In the genomic region with DNA sequence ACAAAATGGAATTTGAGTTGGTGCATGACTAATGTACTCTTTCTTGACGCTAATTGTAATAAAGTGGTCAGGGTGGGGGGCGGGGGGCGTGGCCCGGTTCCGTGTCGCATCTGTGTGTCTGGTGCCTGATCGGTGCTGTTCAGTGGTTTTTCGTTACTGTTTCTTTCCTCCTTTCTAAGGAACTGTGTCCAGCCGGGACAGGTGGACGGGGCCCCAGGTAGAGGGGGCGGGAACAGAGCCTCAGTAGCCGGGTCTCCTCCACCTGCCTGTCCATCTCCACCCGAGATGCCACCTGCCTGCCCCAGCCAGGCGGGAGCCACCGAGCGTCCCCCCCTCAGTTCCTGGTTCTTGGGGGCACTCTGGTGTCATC, we compare ENCODE assay signal across 19 cellular contexts. TPM values are rescaled to one million over a fixed set of nuclear protein-coding genes. Genes with fewer than 3 reads are reported as not detected.
DNase-seq lines count a peak whose midpoint lies in the region; ATAC-seq and TF ChIP-seq lines count a peak whose summit lies in the region.
"Had no signal": no experiment of that assay in that cellular context is flagged by ENCODE, and none has a peak within 500 bp of the region (broad histone marks: within the 10 kb centered on the region; RNA-seq: fewer than 3 reads in every experiment).

No MANE protein-coding gene starts in this region.

- peak overlapping the region; percentile 28 for H3K4me3 Mint-ChIP-seq in Calu3 (ENCODE audit: low read depth, unreplicated experiment)
- no peak overlapping the region for H3K4me3 Mint-ChIP-seq in central memory CD8-positive, alpha-beta T cell
- no peak overlapping the region for H3K4me3 Mint-ChIP-seq in CD4-positive, alpha-beta T cell
- H3K4me3 Mint-ChIP-seq: B cell; CD4-positive, alpha-beta memory T cell had no signal

- CTCF ChIA-PET in Calu3 (lab: Charles Lee), result interaction anchor here (2.1 kb wide), 1 partner anchor 108 kb away, joined by 19 read pairs; no protein-coding TSS in a partner anchor
- CTCF ChIA-PET in HEK293 (lab: Yijun Ruan, JAX), result interaction anchor here (0.9 to 2.2 kb wide), 2 partner anchors 19 to 107 kb away, joined by 5 to 10 read pairs; no protein-coding TSS in a partner anchor
- CTCF ChIA-PET in CD4-positive, alpha-beta T cell (lab: Charles Lee), result no interaction called here

- H3K36me3 ChIP-seq in BLaER1 (no peaks in the 10 kb centered on the region), HEK293 (ENCODE audit: control insufficient read depth in 2 of 2, insufficient read depth in 1 of 2, low read length in 2 of 2) (no peaks in the 10 kb centered on the region), SJCRH30 (no peaks in the 10 kb centered on the region)

- H3K4me1 ChIP-seq in BLaER1 (peaks cover 70% of the 10 kb centered on the region), HEK293 (ENCODE audit: control insufficient read depth, insufficient read depth, low read length) (no peaks in the 10 kb centered on the region), SJCRH30 (no peaks in the 10 kb centered on the region)

- H3K4me1 Mint-ChIP-seq in Calu3 (ENCODE audit: low read depth, unreplicated experiment), result peaks cover 22% of the 10 kb centered on the region
- no peaks in the 10 kb centered on the region for H3K4me1 Mint-ChIP-seq in central memory CD8-positive, alpha-beta T cell
- H3K4me1 Mint-ChIP-seq in CD4-positive, alpha-beta T cell (ENCODE audit: low read depth), result no peaks in the 10 kb centered on the region

- TF ChIP-seq CTCF in Calu3 (IDR thresholded peaks at IDR 0.05; ENCODE audit: unreplicated experiment), result no peak
- no peak for TF ChIP-seq CTCF in HEK293 (tag by site-specific recombination; IDR thresholded peaks at IDR 0.05)
- TF ChIP-seq CTCF in CD4-positive, alpha-beta T cell (IDR thresholded peaks at IDR 0.05), result no peak

- DNase-seq in Calu3 (no peak), amniotic stem cell (lab: John Stamatoyannopoulos, UW) (no peak), SJCRH30 (no peak)
- DNase-seq in central memory CD8-positive, alpha-beta T cell (ENCODE audit: low spot score in 2 of 2), result no peak
- no peak for DNase-seq in CD4-positive, alpha-beta T cell
- DNase-seq: DMS79 treated with DMSO at 0.1 percent for 48 hours, GF-D8, GM23248, Karpas-422, KBM-7 had no signal

- H3K9me3 Mint-ChIP-seq in Calu3 (ENCODE audit: low read depth, unreplicated experiment), result no peaks in the 10 kb centered on the region
- H3K9me3 Mint-ChIP-seq in central memory CD8-positive, alpha-beta T cell, result no peaks in the 10 kb centered on the region
- no peaks in the 10 kb centered on the region for H3K9me3 Mint-ChIP-seq in CD4-positive, alpha-beta T cell

- no peak overlapping the region for H3K27ac ChIP-seq in BLaER1
- H3K27ac ChIP-seq in HEK293 (ENCODE audit: extremely low read depth, low read depth, low read length), result no peak overlapping the region
- H3K27ac ChIP-seq in CD4-positive, alpha-beta T cell (ENCODE audit: low read depth, low read length), result no peak overlapping the region
- H3K27ac ChIP-seq in SJCRH30, result no peak overlapping the region
- H3K27ac ChIP-seq: C4-2B, GM23248, HL-60 had no signal

- BruUV-seq in Calu3 (replicated peaks; lab: Mats Ljungman, UMichigan), result no TSS peak

- peaks cover 22% of the 10 kb centered on the region for H4K20me1 ChIP-seq in BLaER1

- intact Hi-C loops in Calu3 (cut with micrococcal nuclease; ENCODE audit: unreplicated experiment), result no loop called here
- intact Hi-C loops in CD4-positive, alpha-beta T cell (cut with DNase I, micrococcal nuclease), result no loop called here

- H3K27me3 Mint-ChIP-seq in Calu3 (ENCODE audit: unreplicated experiment), result no peaks in the 10 kb centered on the region
- peaks cover 73% of the 10 kb centered on the region for H3K27me3 Mint-ChIP-seq in central memory CD8-positive, alpha-beta T cell
- H3K27me3 Mint-ChIP-seq in CD4-positive, alpha-beta T cell, result peaks cover 70% of the 10 kb centered on the region

- H3K36me3 Mint-ChIP-seq in Calu3 (ENCODE audit: insufficient read depth, unreplicated experiment), result peaks cover 41% of the 10 kb centered on the region
- peaks cover 3% of the 10 kb centered on the region for H3K36me3 Mint-ChIP-seq in central memory CD8-positive, alpha-beta T cell (ENCODE audit: insufficient read depth)
- no peaks in the 10 kb centered on the region for H3K36me3 Mint-ChIP-seq in CD4-positive, alpha-beta T cell (ENCODE audit: low read depth)
- H3K36me3 Mint-ChIP-seq: CD4-positive, alpha-beta memory T cell had no signal

- POLR2A ChIA-PET in HEK293 (lab: Yijun Ruan, JAX), result interaction anchor here (0.6 kb wide), 1 partner anchor 13 kb away, joined by 7 read pairs; no protein-coding TSS in a partner anchor
- POLR2A ChIA-PET in CD4-positive, alpha-beta T cell (lab: Charles Lee), result no interaction called here

- no peak for ATAC-seq in central memory CD8-positive, alpha-beta T cell (replicated peaks; ENCODE audit: extremely low read depth, poor library complexity, severe bottlenecking)
- no peak for ATAC-seq in CD4-positive, alpha-beta T cell (ENCODE audit: poor library complexity)
- no peak for ATAC-seq in HG02623 (IDR thresholded peaks at IDR 0.05; ENCODE audit: unreplicated experiment)

- peak overlapping the region; percentile 52 for H3K27ac Mint-ChIP-seq in Calu3 (ENCODE audit: unreplicated experiment)
- H3K27ac Mint-ChIP-seq in central memory CD8-positive, alpha-beta T cell (ENCODE audit: low read depth), result peak overlapping the region; percentile 56
- H3K27ac Mint-ChIP-seq in CD4-positive, alpha-beta T cell, result no peak overlapping the region
- H3K27ac Mint-ChIP-seq: B cell had no signal

- H3K4me2 ChIP-seq in BLaER1, result peak overlapping the region; percentile 85

- H3K4me3 ChIP-seq in BLaER1 (peak overlapping the region; percentile 47; the same call in 1 of the 2 replicates), HEK293 (ENCODE audit: low read depth, low read length) (no peak overlapping the region), SJCRH30 (no peak overlapping the region)
- H3K4me3 ChIP-seq: GM23248 had no signal

- peaks cover 84% of the 10 kb centered on the region for H3K27me3 ChIP-seq in BLaER1
- H3K27me3 ChIP-seq in CD4-positive, alpha-beta T cell (ENCODE audit: control insufficient read depth, insufficient read depth, low read length), result peaks cover 73% of the 10 kb centered on the region
- peaks cover 11% of the 10 kb centered on the region for H3K27me3 ChIP-seq in SJCRH30

- peaks cover 17% of the 10 kb centered on the region for H3K9me3 ChIP-seq in BLaER1
- no peaks in the 10 kb centered on the region for H3K9me3 ChIP-seq in HEK293 (ENCODE audit: control insufficient read depth, insufficient read depth, low read depth, low read length)
- H3K9me3 ChIP-seq in CD4-positive, alpha-beta T cell (ENCODE audit: control insufficient read depth, low read length), result peaks cover 9% of the 10 kb centered on the region
- peaks cover 3% of the 10 kb centered on the region; the same call in 1 of the 2 replicates for H3K9me3 ChIP-seq in SJCRH30 (replicated peaks)

- H3K9ac ChIP-seq in BLaER1, result no peak overlapping the region
- H3K9ac ChIP-seq: GM23248 had no signal

TF ChIP-seq in HEK293, 187 proteins besides CTCF, POLR2A, EP300 and RAD21:
- TF ChIP-seq KLF1 (tag by site-specific recombination; IDR thresholded peaks at IDR 0.05), result 0 out of 2 replicates have a peak, but pooled peaks have one; percentile 28
- TF ChIP-seq, protein P1, sequence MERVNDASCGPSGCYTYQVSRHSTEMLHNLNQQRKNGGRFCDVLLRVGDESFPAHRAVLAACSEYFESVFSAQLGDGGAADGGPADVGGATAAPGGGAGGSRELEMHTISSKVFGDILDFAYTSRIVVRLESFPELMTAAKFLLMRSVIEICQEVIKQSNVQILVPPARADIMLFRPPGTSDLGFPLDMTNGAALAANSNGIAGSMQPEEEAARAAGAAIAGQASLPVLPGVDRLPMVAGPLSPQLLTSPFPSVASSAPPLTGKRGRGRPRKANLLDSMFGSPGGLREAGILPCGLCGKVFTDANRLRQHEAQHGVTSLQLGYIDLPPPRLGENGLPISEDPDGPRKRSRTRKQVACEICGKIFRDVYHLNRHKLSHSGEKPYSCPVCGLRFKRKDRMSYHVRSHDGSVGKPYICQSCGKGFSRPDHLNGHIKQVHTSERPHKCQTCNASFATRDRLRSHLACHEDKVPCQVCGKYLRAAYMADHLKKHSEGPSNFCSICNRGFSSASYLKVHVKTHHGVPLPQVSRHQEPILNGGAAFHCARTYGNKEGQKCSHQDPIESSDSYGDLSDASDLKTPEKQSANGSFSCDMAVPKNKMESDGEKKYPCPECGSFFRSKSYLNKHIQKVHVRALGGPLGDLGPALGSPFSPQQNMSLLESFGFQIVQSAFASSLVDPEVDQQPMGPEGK (tag by site-specific recombination; IDR thresholded peaks at IDR 0.05), result no peak

RNA-seq across cellular contexts. Expression of a gene that starts 26.3 kb away (rescaled TPM):
- total RNA-seq in Calu3 (2022), result 20.0 and 25.7 TPM in 2 replicates
- total RNA-seq in CD4-positive, alpha-beta T cell, result not detected
- not detected in 2 replicates for total RNA-seq in SJCRH30 (2014; rRNA removed; shearing (Covaris generic))
- total RNA-seq: A172; B cell; CD4-positive, alpha-beta memory T cell; GM23248; HT1080 had no signal

RNA-seq across cellular contexts. Expression of a gene that starts 32.5 kb away (rescaled TPM):
- 5.9 and 6.7 TPM in 2 replicates for total RNA-seq in Calu3 (2022)
- 1 to 10 TPM; 2.5 to 3.2 TPM for total RNA-seq in CD4-positive, alpha-beta T cell
- 0.08 TPM in 1 of 2 replicates, not detected in the other for total RNA-seq in SJCRH30 (2014; rRNA removed; shearing (Covaris generic))

Comparison
In these comparisons a context has a peak if more than half of its experiments do, and no peak if none do; other contexts are left out.
1. RNA of a gene that starts 26.3 kb away (total RNA-seq): 20.0 to 25.7 TPM in Calu3; not detected in CD4-positive, alpha-beta T cell and not detected in SJCRH30; every median in the first group is over 10 times any median in the second.